In the genomic region with DNA sequence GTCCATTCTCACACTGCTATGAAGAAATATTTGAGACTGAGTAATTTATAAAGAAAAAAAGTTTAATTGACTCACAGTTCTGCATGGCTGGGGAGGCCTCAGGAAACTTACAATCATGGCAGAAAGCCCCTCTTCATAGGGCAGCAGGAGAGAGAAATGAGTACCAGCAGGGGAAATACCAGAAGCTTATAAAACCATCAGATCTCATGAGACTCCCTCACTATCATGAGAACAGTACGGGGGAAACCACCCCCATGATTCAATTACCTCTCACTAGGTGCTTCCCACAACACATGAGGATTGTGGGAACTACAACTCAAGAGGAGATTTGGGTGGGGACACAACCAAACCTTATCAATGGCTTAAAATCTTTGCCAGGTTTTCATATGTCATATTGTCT, we compare ENCODE assay signal across 25 cellular contexts.
"Had no signal": no experiment of that assay in that cellular context is flagged by ENCODE, and none has a peak within 500 bp of the region (broad histone marks: within the 10 kb centered on the region; RNA-seq: fewer than 3 reads in every experiment).

No MANE protein-coding gene starts in this region.

- H3K4me1 Mint-ChIP-seq: activated CD4-positive, alpha-beta memory T cell treated with anti-CD3 and anti-CD28 coated beads, Interleukin-2, amount 10 ng/mL, durations not matched to agents 7 days and 5 days; activated CD8-positive, alpha-beta memory T cell treated with anti-CD3 and anti-CD28 coated beads, Interleukin-2, amount 10 ng/mL, durations not matched to agents 7 days and 5 days; activated naive CD4-positive, alpha-beta T cell treated with anti-CD3 and anti-CD28 coated beads, Interleukin-2, amount 50 U/mL, for 24 hours; naive thymus-derived CD8-positive, alpha-beta T cell; neural crest cell; stimulated activated memory B cell treated with anti-CD40 and anti-IgM and Interleukin-4, amounts not matched to agents 10 μg/mL and 1 μg/mL and 100 μg/mL, for 72 hours had no signal

- ATAC-seq: activated CD8-positive, alpha-beta memory T cell treated with anti-CD3 and anti-CD28 coated beads, Interleukin-2, amount 10 ng/mL, durations not matched to agents 7 days and 5 days; body of pancreas; gastroesophageal sphincter; left cardiac atrium; left ventricle myocardium superior; naive thymus-derived CD8-positive, alpha-beta T cell; pancreas; psoas muscle; stimulated activated memory B cell treated with anti-CD40 and anti-IgM and Interleukin-4, amounts not matched to agents 10 μg/mL and 1 μg/mL and 100 μg/mL, for 72 hours had no signal

- H3K4me3 Mint-ChIP-seq: activated CD4-positive, alpha-beta memory T cell treated with anti-CD3 and anti-CD28 coated beads, Interleukin-2, amount 10 ng/mL, durations not matched to agents 7 days and 5 days; activated CD8-positive, alpha-beta memory T cell treated with anti-CD3 and anti-CD28 coated beads, Interleukin-2, amount 10 ng/mL, durations not matched to agents 7 days and 5 days; activated naive CD4-positive, alpha-beta T cell treated with anti-CD3 and anti-CD28 coated beads, Interleukin-2, amount 50 U/mL, for 24 hours; naive thymus-derived CD8-positive, alpha-beta T cell; neural crest cell; stimulated activated memory B cell treated with anti-CD40 and anti-IgM and Interleukin-4, amounts not matched to agents 10 μg/mL and 1 μg/mL and 100 μg/mL, for 72 hours had no signal

- H3K27ac Mint-ChIP-seq: activated CD4-positive, alpha-beta memory T cell treated with anti-CD3 and anti-CD28 coated beads, Interleukin-2, amount 10 ng/mL, durations not matched to agents 7 days and 5 days; activated CD8-positive, alpha-beta memory T cell treated with anti-CD3 and anti-CD28 coated beads, Interleukin-2, amount 10 ng/mL, durations not matched to agents 7 days and 5 days; activated naive CD4-positive, alpha-beta T cell treated with anti-CD3 and anti-CD28 coated beads, Interleukin-2, amount 50 U/mL, for 24 hours; naive thymus-derived CD8-positive, alpha-beta T cell; stimulated activated memory B cell treated with anti-CD40 and anti-IgM and Interleukin-4, amounts not matched to agents 10 μg/mL and 1 μg/mL and 100 μg/mL, for 72 hours had no signal

- DNase-seq: activated CD4-positive, alpha-beta memory T cell treated with anti-CD3 and anti-CD28 coated beads, Interleukin-2, amount 10 ng/mL, durations not matched to agents 7 days and 5 days; activated CD4-positive, alpha-beta T cell treated with anti-CD3 and anti-CD28 coated beads for 48 hours; activated CD8-positive, alpha-beta memory T cell treated with anti-CD3 and anti-CD28 coated beads, Interleukin-2, amount 10 ng/mL, durations not matched to agents 7 days and 5 days; activated effector memory CD4-positive, alpha-beta T cell treated with anti-CD3 and anti-CD28 coated beads, Interleukin-2, amount 50 U/mL, for 16 hours; adrenal gland; aorta; body of pancreas; colonic mucosa; effector CD8-positive, alpha-beta T cell; left cardiac atrium; left ventricle myocardium superior; mammary epithelial cell; midbrain; naive thymus-derived CD8-positive, alpha-beta T cell; nucleus accumbens; pancreas; psoas muscle; sigmoid colon; small intestine; stimulated activated CD4-positive, alpha-beta T cell treated with anti-CD3 and anti-CD28 coated beads, Interleukin-4, amount 100 ng/mL, for 24 hours; T-helper 2 cell had no signal

- H3K9me3 Mint-ChIP-seq: activated CD4-positive, alpha-beta memory T cell treated with anti-CD3 and anti-CD28 coated beads, Interleukin-2, amount 10 ng/mL, durations not matched to agents 7 days and 5 days; activated naive CD4-positive, alpha-beta T cell treated with anti-CD3 and anti-CD28 coated beads, Interleukin-2, amount 50 U/mL, for 24 hours; neural crest cell; stimulated activated memory B cell treated with anti-CD40 and anti-IgM and Interleukin-4, amounts not matched to agents 10 μg/mL and 1 μg/mL and 100 μg/mL, for 72 hours had no signal

- H3K36me3 Mint-ChIP-seq: activated CD8-positive, alpha-beta memory T cell treated with anti-CD3 and anti-CD28 coated beads, Interleukin-2, amount 10 ng/mL, durations not matched to agents 7 days and 5 days; activated naive CD4-positive, alpha-beta T cell treated with anti-CD3 and anti-CD28 coated beads, Interleukin-2, amount 50 U/mL, for 24 hours; stimulated activated memory B cell treated with anti-CD40 and anti-IgM and Interleukin-4, amounts not matched to agents 10 μg/mL and 1 μg/mL and 100 μg/mL, for 72 hours had no signal
